Comparison of ENCODE assay signal across 8 cellular contexts in the genomic region with DNA sequence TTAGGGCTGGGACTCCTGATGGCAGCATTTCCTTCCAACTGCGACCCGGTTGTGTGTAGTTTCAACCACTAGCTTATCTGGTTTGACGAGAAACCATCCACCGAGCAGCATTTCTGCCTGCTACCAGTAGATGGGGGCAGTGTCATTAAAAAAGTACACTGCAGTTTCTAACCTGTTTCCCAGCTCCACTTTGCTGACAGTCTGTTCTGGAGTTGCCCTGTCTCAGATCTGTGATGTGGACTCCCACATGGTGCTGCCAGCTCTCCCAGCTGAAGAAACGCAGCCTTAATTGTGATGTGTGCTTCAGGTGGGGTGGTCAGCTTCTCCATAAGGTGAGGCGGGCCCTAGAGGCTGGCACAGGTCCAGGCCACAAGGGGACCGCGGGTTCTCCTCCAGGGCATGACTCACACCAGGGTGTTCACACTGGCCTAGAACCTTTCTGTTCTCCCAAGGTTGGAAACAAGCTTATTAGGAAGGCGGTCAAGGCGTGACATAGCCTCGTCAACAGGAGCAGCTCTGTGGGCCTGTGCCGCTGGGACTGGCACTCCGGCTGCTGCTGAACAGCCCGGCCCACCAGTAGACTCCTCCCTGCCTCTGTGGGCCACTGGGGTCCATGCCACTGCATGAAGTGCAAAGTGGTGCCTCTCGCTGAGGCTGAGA. TPM values are rescaled to one million over a fixed set of nuclear protein-coding genes. Genes with fewer than 3 reads are reported as not detected.
A peak's percentile ranks its signal among the peaks of the same experiment; 100 is the strongest.
DNase-seq lines count a peak whose midpoint lies in the region; ATAC-seq and TF ChIP-seq lines count a peak whose summit lies in the region.

No MANE protein-coding gene starts in this region.

- no peaks in the 10 kb centered on the region for H3K9me3 ChIP-seq in mucosa of descending colon

- H3K4me1 Mint-ChIP-seq in endothelial cell (ENCODE audit: unreplicated experiment) = peaks cover 20% of the 10 kb centered on the region

- H3K9me3 Mint-ChIP-seq in endothelial cell (ENCODE audit: unreplicated experiment) = no peaks in the 10 kb centered on the region

- H3K36me3 ChIP-seq in BJ (ENCODE audit: control insufficient read depth, insufficient read depth, low read length) (peaks cover 4% of the 10 kb centered on the region), mucosa of descending colon (ENCODE audit: low read depth) (no peaks in the 10 kb centered on the region)

- ATAC-seq in GM19438 (IDR thresholded peaks at IDR 0.05; ENCODE audit: low read depth, unreplicated experiment) (peak; percentile 34), mucosa of descending colon (peak; percentile 70)

- CTCF ChIA-PET in BJ (lab: Yijun Ruan, JAX) = interaction anchor here (0.5 to 8.0 kb wide), 46 partner anchors 10 to 850 kb away, joined by 3 to 97 read pairs (median 4); partner anchors contain the start of genes LSG1 and XXYLT1

- no peaks in the 10 kb centered on the region for H3K27me3 ChIP-seq in BJ (ENCODE audit: control insufficient read depth, insufficient read depth, low read length)

- H3K4me1 ChIP-seq in mucosa of descending colon (ENCODE audit: low read depth) = peaks cover 14% of the 10 kb centered on the region

- peaks cover 5% of the 10 kb centered on the region for H3K27me3 Mint-ChIP-seq in endothelial cell (ENCODE audit: unreplicated experiment)

- H3K4me3 ChIP-seq in BJ (ENCODE audit: low read depth, low read length) (no peak overlapping the region), mucosa of descending colon (no peak overlapping the region)

- POLR2A ChIA-PET in BJ (lab: Charles Lee) = interaction anchor here (0.6 kb wide), 1 partner anchor 766 kb away, joined by 4 read pairs; no protein-coding TSS in a partner anchor

- H3K36me3 Mint-ChIP-seq in endothelial cell (ENCODE audit: low read depth, unreplicated experiment) = no peaks in the 10 kb centered on the region

- intact Hi-C loops in mucosa of descending colon (cut with DNase I, micrococcal nuclease) = loop anchor here (5.0 to 10.0 kb wide), 2 partner anchors 425 to 582 kb away; no protein-coding TSS in a partner anchor

- H3K4me3 Mint-ChIP-seq in endothelial cell (ENCODE audit: unreplicated experiment) = no peak overlapping the region

- no peak overlapping the region for H3K27ac Mint-ChIP-seq in endothelial cell (ENCODE audit: unreplicated experiment)

- TF ChIP-seq CTCF in BJ (IDR thresholded peaks at IDR 0.05; ENCODE audit: insufficient read depth, low read depth, low read length) (peak; percentile 87), endothelial cell (IDR thresholded peaks at IDR 0.05; ENCODE audit: unreplicated experiment) (peak; percentile 76), mucosa of descending colon (IDR thresholded peaks at IDR 0.05) (peak; percentile 63)

- DNase-seq in BJ (ENCODE audit: low read depth) (no peak), HuH-7.5 (ENCODE audit: low spot score) (peak; percentile 80), NOMO-1 (lab: John Stamatoyannopoulos, UW; ENCODE audit: unreplicated experiment in 2 of 2) (peak; percentile 72 to 94), endothelial cell (ENCODE audit: low spot score) (peak; percentile 68), mucosa of descending colon (peak; percentile 72 to 80 (median 77))
- peak; percentile 81 for DNase-seq in activated CD8-positive, alpha-beta memory T cell treated with anti-CD3 and anti-CD28 coated beads for 24 hours
- peak; percentile 41 for DNase-seq in stimulated activated CD8-positive, alpha-beta memory T cell treated with anti-CD3 and anti-CD28 coated beads, Interleukin-7, amount 100 ng/mL, for 24 hours (ENCODE audit: low read depth)

RNA-seq across cellular contexts. Expression of gene FAM43A, which starts 2.9 kb away (rescaled TPM):
- polyA plus RNA-seq in BJ (2011; rRNA removed) = 12.2 and 14.6 TPM in 2 replicates
- polyA minus RNA-seq in BJ (2011; rRNA and poly(A)+ RNA removed) = 3.9 and 4.6 TPM in 2 replicates
- 33.5 TPM for total RNA-seq in endothelial cell (ENCODE audit: unreplicated experiment)
- 10 to 100 TPM; 12.7 to 87.8 (median 22.4) TPM for total RNA-seq in mucosa of descending colon

RNA-seq across cellular contexts. Expression of gene LSG1, which starts 10.8 kb away (rescaled TPM):
- polyA plus RNA-seq in BJ (2011; rRNA removed) = 23.9 and 35.4 TPM in 2 replicates
- 21.9 and 35.2 TPM in 2 replicates for polyA minus RNA-seq in BJ (2011; rRNA and poly(A)+ RNA removed)
- 35.8 TPM for total RNA-seq in endothelial cell (ENCODE audit: unreplicated experiment)
- 10 to 100 TPM; 34.0 to 35.6 (median 35.5) TPM for total RNA-seq in mucosa of descending colon

RNA-seq across cellular contexts. Expression of gene TMEM44, which starts 49.6 kb away (rescaled TPM):
- polyA plus RNA-seq in BJ (2011; rRNA removed) = 11.7 and 17.7 TPM in 2 replicates
- polyA minus RNA-seq in BJ (2011; rRNA and poly(A)+ RNA removed) = 8.9 and 9.6 TPM in 2 replicates
- total RNA-seq in endothelial cell (ENCODE audit: unreplicated experiment) (51.1 TPM), mucosa of descending colon (10 to 100 TPM; 30.9 to 59.3 (median 34.1) TPM)
